ENCODE assay signal across 10 cellular contexts in genomic region chr7:74033372-74034311, GRCh38. TPM values are rescaled to one million over a fixed set of nuclear protein-coding genes. Genes with fewer than 3 reads are reported as not detected.
DNase-seq lines count a peak whose midpoint lies in the region; ATAC-seq, FAIRE-seq and TF ChIP-seq lines count a peak whose summit lies in the region.
"Had no signal": no experiment of that assay in that cellular context is flagged by ENCODE, and none has a peak within 500 bp of the region (broad histone marks: within the 10 kb centered on the region; RNA-seq: fewer than 3 reads in every experiment).

No MANE protein-coding gene starts in this region.

- H3K4me2 ChIP-seq in astrocyte (ENCODE audit: low read length) (no peak overlapping the region), trophoblast cell (ENCODE audit: low read length) (peak overlapping the region; percentile 10)

- peak overlapping the region; percentile 41 for H2BK12ac ChIP-seq in trophoblast cell (ENCODE audit: low read length)

- H3K27ac Mint-ChIP-seq in astrocyte (ENCODE audit: unreplicated experiment) = no peak overlapping the region
- H3K27ac Mint-ChIP-seq in activated T-cell treated with anti-CD3 and anti-CD28 coated beads, Interleukin-2, amount 50 U/mL, for 72 hours = no peak overlapping the region

- H4K20me1 ChIP-seq in astrocyte (ENCODE audit: insufficient read depth, low read length) = no peaks in the 10 kb centered on the region

- peak overlapping the region; percentile 46 for H2BK120ac ChIP-seq in trophoblast cell (ENCODE audit: insufficient read depth, low read length, poor library complexity)

- H3K14ac ChIP-seq in trophoblast cell (ENCODE audit: low read length) = peak overlapping the region; percentile 2

- no peak for DNase-seq in A673 (ENCODE audit: low spot score)
- DNase-seq in astrocyte (ENCODE audit: low read depth) = peak; percentile 37
- DNase-seq in right cardiac atrium = peak; percentile 94 to 97 (median 96)
- DNase-seq in trophoblast cell = peak; percentile 58
- DNase-seq in RCC 7860 (ENCODE audit: low spot score) = no peak
- no peak for DNase-seq in activated T-cell treated with anti-CD3 and anti-CD28 coated beads, Interleukin-2, amount 50 U/mL, for 72 hours
- DNase-seq in NCI-H82 treated with DMSO at 0.1 percent for 48 hours (lab: John Stamatoyannopoulos, UW; ENCODE audit: unreplicated experiment) = no peak

- peak overlapping the region; percentile 2 for H4K8ac ChIP-seq in trophoblast cell (ENCODE audit: low read depth, low read length)

- no peak overlapping the region for H3K9ac ChIP-seq in astrocyte (ENCODE audit: low read length)
- H3K9ac ChIP-seq in trophoblast cell (ENCODE audit: low read length) = no peak overlapping the region

- peaks cover 6% of the 10 kb centered on the region for H3K36me3 ChIP-seq in A673 (ENCODE audit: insufficient read depth, low read length, poor library complexity, severe bottlenecking)
- no peaks in the 10 kb centered on the region for H3K36me3 ChIP-seq in astrocyte (ENCODE audit: insufficient read depth, low read length)
- no peaks in the 10 kb centered on the region for H3K36me3 ChIP-seq in trophoblast cell (ENCODE audit: control insufficient read depth in 1 of 2, insufficient read depth in 2 of 2, low read length in 2 of 2)

- 27% methylated on average over 37 of the region's 37 CpGs for WGBS in right cardiac atrium
- no CpG with 5 or more reads among the region's 37 CpGs for WGBS in trophoblast cell (ENCODE audit: extremely low coverage, insufficient coverage, insufficient read length)

- peak overlapping the region; percentile 65 for H4K91ac ChIP-seq in trophoblast cell (ENCODE audit: low read depth, low read length)

- peak overlapping the region; percentile 27 for H2BK5ac ChIP-seq in trophoblast cell (ENCODE audit: low read depth, low read length, poor library complexity)

- H2AK5ac ChIP-seq in trophoblast cell (ENCODE audit: low read length) = peak overlapping the region; percentile 33

- H3K27ac ChIP-seq in A673 (ENCODE audit: low read depth, low read length, poor library complexity, severe bottlenecking) (peak overlapping the region; percentile 84), astrocyte (ENCODE audit: low read depth, low read length) (no peak overlapping the region), right cardiac atrium (ENCODE audit: low read length) (peak overlapping the region; percentile 69), trophoblast cell (ENCODE audit: low read depth, low read length) (peak overlapping the region; percentile 69)

- POLR2A ChIA-PET in A673 (lab: Charles Lee; ENCODE audit: low non-redundant PET) = no interaction called here

- H3K79me1 ChIP-seq in trophoblast cell (ENCODE audit: low read length) = peaks cover 7% of the 10 kb centered on the region

- H3K36me3 Mint-ChIP-seq in astrocyte (ENCODE audit: low read depth, unreplicated experiment) = no peaks in the 10 kb centered on the region
- no peaks in the 10 kb centered on the region for H3K36me3 Mint-ChIP-seq in activated T-cell treated with anti-CD3 and anti-CD28 coated beads, Interleukin-2, amount 50 U/mL, for 72 hours (ENCODE audit: insufficient read depth in 2 of 2)

- ATAC-seq in right cardiac atrium = peak; percentile 83 to 86
- no peak for ATAC-seq in activated T-cell treated with anti-CD3 and anti-CD28 coated beads, Interleukin-2, amount 50 U/mL, for 72 hours (replicated peaks in 1 of 2)
- ATAC-seq in HG03571 (IDR thresholded peaks at IDR 0.05; ENCODE audit: unreplicated experiment) = no peak
- ATAC-seq: HCT116 had no signal

- FAIRE-seq in astrocyte (lab: Jason Lieb, UNC) (no peak), RCC 7860 (lab: Jason Lieb, UNC) (no peak)
- FAIRE-seq: GM12892 had no signal

- no TSS peak for BruUV-seq in A673 (replicated peaks; lab: Mats Ljungman, UMichigan)

- H3K23ac ChIP-seq in trophoblast cell (ENCODE audit: low read length) = no peak overlapping the region

- H3K27me3 ChIP-seq in A673 (replicated peaks; ENCODE audit: insufficient read depth, low read depth, low read length, poor library complexity) = no peaks in the 10 kb centered on the region
- peaks cover 3% of the 10 kb centered on the region for H3K27me3 ChIP-seq in astrocyte (ENCODE audit: insufficient read depth, low read length)
- H3K27me3 ChIP-seq in right cardiac atrium (ENCODE audit: control insufficient read depth, insufficient read depth) = no peaks in the 10 kb centered on the region
- no peaks in the 10 kb centered on the region for H3K27me3 ChIP-seq in trophoblast cell (ENCODE audit: insufficient read depth, low read length)

- no peak overlapping the region for H4K12ac ChIP-seq in trophoblast cell (ENCODE audit: low read depth, low read length)

- peak overlapping the region; percentile 61 for H3K18ac ChIP-seq in trophoblast cell (ENCODE audit: low read length)

- intact Hi-C loops in A673 (cut with micrococcal nuclease; ENCODE audit: unreplicated experiment) (no loop called here), right cardiac atrium (cut with DNase I) (loop anchor here in 2 of 4 donors (5.0 kb wide), 2 partner anchors 51 to 141 kb away; no protein-coding TSS in a partner anchor)

- peaks cover 15% of the 10 kb centered on the region for H3K27me3 Mint-ChIP-seq in astrocyte (ENCODE audit: low read depth, unreplicated experiment)
- H3K27me3 Mint-ChIP-seq in activated T-cell treated with anti-CD3 and anti-CD28 coated beads, Interleukin-2, amount 50 U/mL, for 72 hours (ENCODE audit: low read depth) = peaks cover 25% of the 10 kb centered on the region

- H3K4me1 ChIP-seq in A673 (ENCODE audit: insufficient read depth, low read length, poor library complexity, severe bottlenecking) (peaks cover 42% of the 10 kb centered on the region), astrocyte (ENCODE audit: insufficient read depth, low read length) (peaks cover 5% of the 10 kb centered on the region), right cardiac atrium (ENCODE audit: control insufficient read depth, insufficient read depth, low read length) (peaks cover 3% of the 10 kb centered on the region), trophoblast cell (ENCODE audit: control insufficient read depth in 1 of 2, insufficient read depth in 2 of 2, low read length in 2 of 2) (peaks cover 18 to 28% of the 10 kb centered on the region in 2 experiments)

- H3K9me3 ChIP-seq in A673 (ENCODE audit: low read depth, low read length, poor library complexity, severe bottlenecking) (no peaks in the 10 kb centered on the region), astrocyte (ENCODE audit: insufficient read depth, low read depth, low read length) (no peaks in the 10 kb centered on the region), right cardiac atrium (ENCODE audit: control insufficient read depth, low read length) (no peaks in the 10 kb centered on the region), trophoblast cell (ENCODE audit: insufficient read depth, low read depth, low read length) (no peaks in the 10 kb centered on the region)

- H3K4me3 ChIP-seq in A673 (ENCODE audit: low read depth, low read length, poor library complexity, severe bottlenecking) (no peak overlapping the region), astrocyte (ENCODE audit: insufficient read depth, low read depth, low read length) (no peak overlapping the region), right cardiac atrium (ENCODE audit: low read length) (no peak overlapping the region), trophoblast cell (ENCODE audit: low read depth, low read length) (no peak overlapping the region)

- peak overlapping the region; percentile 23 for H3K4ac ChIP-seq in trophoblast cell (ENCODE audit: low read depth, low read length)

- CTCF ChIA-PET in A673 (lab: Charles Lee) = no interaction called here

- no peak for TF ChIP-seq CTCF in A673 (conservative IDR thresholded peaks at IDR 0.05; ENCODE audit: low read depth, low read length)
- no peak for TF ChIP-seq CTCF in astrocyte (IDR thresholded peaks at IDR 0.05; ENCODE audit: insufficient read depth, low read depth, low read length)

- H3K79me2 ChIP-seq in astrocyte (ENCODE audit: insufficient read depth, low read length) (no peaks in the 10 kb centered on the region), trophoblast cell (ENCODE audit: control insufficient read depth, insufficient read depth, low read length, poor library complexity) (no peaks in the 10 kb centered on the region)

- peaks cover 15% of the 10 kb centered on the region for H3K4me1 Mint-ChIP-seq in astrocyte (ENCODE audit: low read depth, unreplicated experiment)
- H3K4me1 Mint-ChIP-seq in activated T-cell treated with anti-CD3 and anti-CD28 coated beads, Interleukin-2, amount 50 U/mL, for 72 hours (ENCODE audit: low read depth) = peaks cover 6% of the 10 kb centered on the region

- H2AFZ ChIP-seq in astrocyte (ENCODE audit: low read depth, low read length) (peak overlapping the region; percentile 57), trophoblast cell (ENCODE audit: insufficient read depth, low read length, poor library complexity) (peak overlapping the region; percentile 11)

- no peak overlapping the region for H3K4me3 Mint-ChIP-seq in astrocyte (ENCODE audit: unreplicated experiment)
- no peak overlapping the region for H3K4me3 Mint-ChIP-seq in activated T-cell treated with anti-CD3 and anti-CD28 coated beads, Interleukin-2, amount 50 U/mL, for 72 hours

- H3K9me3 Mint-ChIP-seq in astrocyte (ENCODE audit: unreplicated experiment) = no peaks in the 10 kb centered on the region
- no peaks in the 10 kb centered on the region for H3K9me3 Mint-ChIP-seq in activated T-cell treated with anti-CD3 and anti-CD28 coated beads, Interleukin-2, amount 50 U/mL, for 72 hours

RNA-seq across cellular contexts. Expression of gene ELN, which starts 5.7 kb away (rescaled TPM):
- total RNA-seq in A673 (2021) (47.6 and 65.9 TPM in 2 replicates), astrocyte (0.75 and 0.89 TPM in 2 replicates), right cardiac atrium (100 to 1,000 TPM in 3 of 4 donors, 10 to 100 TPM in 1; 100.0 to 323 (median 120) TPM)
- 73.4 TPM for polyA plus RNA-seq in right cardiac atrium
- 3.1 and 3.2 TPM in 2 replicates for polyA plus RNA-seq in trophoblast cell (2013)
- total RNA-seq in activated T-cell treated with anti-CD3 and anti-CD28 coated beads, Interleukin-2, amount 50 U/mL, for 72 hours = not detected

RNA-seq across cellular contexts. Expression of gene LIMK1, which starts 50.0 kb away (rescaled TPM):
- total RNA-seq in A673 (2021) = 59.3 and 60.2 TPM in 2 replicates
- total RNA-seq in astrocyte = 67.8 and 69.9 TPM in 2 replicates
- 10 to 100 TPM; 10.4 to 13.5 (median 11.9) TPM for total RNA-seq in right cardiac atrium
- polyA plus RNA-seq in right cardiac atrium = 7.6 TPM
- 23.7 and 23.9 TPM in 2 replicates for polyA plus RNA-seq in trophoblast cell (2013)
- total RNA-seq in activated T-cell treated with anti-CD3 and anti-CD28 coated beads, Interleukin-2, amount 50 U/mL, for 72 hours = 10 to 100 TPM; 18.8 to 22.3 TPM

Comparison
In these comparisons a context has a peak if more than half of its experiments do, and no peak if none do; other contexts are left out.
1. DNase-seq: peak in astrocyte (single experiment), right cardiac atrium (3 of 3) and trophoblast cell (2 of 2); none in A673 (single experiment), RCC 7860 (single experiment), activated T-cell treated with anti-CD3 and anti-CD28 coated beads, Interleukin-2, amount 50 U/mL, for 72 hours (0 of 2) and NCI-H82 treated with DMSO at 0.1 percent for 48 hours (single experiment).
2. ATAC-seq: peak in right cardiac atrium (2 of 2); none in activated T-cell treated with anti-CD3 and anti-CD28 coated beads, Interleukin-2, amount 50 U/mL, for 72 hours (0 of 2) and HG03571 (single experiment).
3. RNA of gene ELN, which starts 5.7 kb away (total RNA-seq): 100.0 to 323 TPM in right cardiac atrium and 47.6 to 65.9 TPM in A673; 0.75 to 0.89 TPM in astrocyte and not detected in activated T-cell treated with anti-CD3 and anti-CD28 coated beads, Interleukin-2, amount 50 U/mL, for 72 hours; every median in the first group is over 10 times any median in the second.